In the genomic region with DNA sequence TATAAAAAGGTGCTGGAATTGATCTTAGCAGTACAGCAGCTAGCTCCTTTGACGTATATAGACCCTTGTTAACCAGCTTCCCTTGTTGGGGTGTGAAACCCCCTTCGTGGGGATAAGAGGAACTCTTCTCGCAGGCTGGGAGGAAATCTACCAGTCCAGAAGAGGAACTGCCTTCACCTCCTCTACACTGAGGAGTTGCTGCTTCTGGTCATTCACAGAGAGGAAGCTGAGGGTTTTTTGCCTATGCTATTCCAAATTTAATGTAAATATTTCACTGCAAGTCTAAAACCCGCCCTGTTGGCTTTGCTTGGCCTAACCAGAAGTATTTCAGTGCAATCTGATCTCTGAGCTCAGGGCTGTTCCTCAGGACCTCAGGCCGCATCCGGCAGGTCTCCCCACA, we compare ENCODE assay signal across 1 cellular context.
TF ChIP-seq lines count a peak whose summit lies in the region.

No MANE protein-coding gene starts in this region.

TF ChIP-seq in SK-N-SH treated with all-trans-retinoic acid at 6 μM for 48 hours, 23 proteins besides CTCF, POLR2A, EP300 and RAD21 (continued from another document):
- TF ChIP-seq, protein P1, sequence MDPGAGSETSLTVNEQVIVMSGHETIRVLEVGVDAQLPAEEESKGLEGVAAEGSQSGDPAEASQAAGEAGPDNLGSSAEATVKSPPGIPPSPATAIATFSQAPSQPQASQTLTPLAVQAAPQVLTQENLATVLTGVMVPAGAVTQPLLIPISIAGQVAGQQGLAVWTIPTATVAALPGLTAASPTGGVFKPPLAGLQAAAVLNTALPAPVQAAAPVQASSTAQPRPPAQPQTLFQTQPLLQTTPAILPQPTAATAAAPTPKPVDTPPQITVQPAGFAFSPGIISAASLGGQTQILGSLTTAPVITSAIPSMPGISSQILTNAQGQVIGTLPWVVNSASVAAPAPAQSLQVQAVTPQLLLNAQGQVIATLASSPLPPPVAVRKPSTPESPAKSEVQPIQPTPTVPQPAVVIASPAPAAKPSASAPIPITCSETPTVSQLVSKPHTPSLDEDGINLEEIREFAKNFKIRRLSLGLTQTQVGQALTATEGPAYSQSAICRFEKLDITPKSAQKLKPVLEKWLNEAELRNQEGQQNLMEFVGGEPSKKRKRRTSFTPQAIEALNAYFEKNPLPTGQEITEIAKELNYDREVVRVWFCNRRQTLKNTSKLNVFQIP (CRISPR knock-in tag; IDR thresholded peaks at IDR 0.05; ENCODE audit: borderline replicate concordance, low read depth) = no peak
- TF ChIP-seq TOX (CRISPR knock-in tag; IDR thresholded peaks at IDR 0.05; ENCODE audit: borderline replicate concordance) = no peak
- no peak for TF ChIP-seq ZFP3 (CRISPR knock-in tag; IDR thresholded peaks at IDR 0.05)
- no peak for TF ChIP-seq ZFP30 (CRISPR knock-in tag; IDR thresholded peaks at IDR 0.05)
- no peak for TF ChIP-seq ARNTL (CRISPR knock-in tag; IDR thresholded peaks at IDR 0.05; ENCODE audit: borderline replicate concordance, low read depth)
- TF ChIP-seq CSDC2 (CRISPR knock-in tag; IDR thresholded peaks at IDR 0.05) = no peak
- TF ChIP-seq ISL1 (CRISPR knock-in tag; IDR thresholded peaks at IDR 0.05) = no peak
